9 cellular contexts compared by ENCODE assay signal in genomic region chr2:96509114-96509846, GRCh38.
DNase-seq lines count a peak whose midpoint lies in the region; ATAC-seq, FAIRE-seq and TF ChIP-seq lines count a peak whose summit lies in the region.
"Had no signal": no experiment of that assay in that cellular context is flagged by ENCODE, and none has a peak within 500 bp of the region (broad histone marks: within the 10 kb centered on the region; RNA-seq: fewer than 3 reads in every experiment).

No MANE protein-coding gene starts in this region.

- H3K4me3 ChIP-seq in SU-DHL-6 (ENCODE audit: insufficient read depth, low read length, poor library complexity, severe bottlenecking) = no peak overlapping the region

- FAIRE-seq in H54 (lab: Jason Lieb, UNC) = no peak
- FAIRE-seq: islet of Langerhans had no signal

- H3K9me3 ChIP-seq in SU-DHL-6 (ENCODE audit: insufficient read depth, low read length) = no peaks in the 10 kb centered on the region

- H3K9ac ChIP-seq in SU-DHL-6 (ENCODE audit: low read length) = no peak overlapping the region

- H3K27ac ChIP-seq in SU-DHL-6 (ENCODE audit: low read depth, low read length) = no peak overlapping the region

- H2AFZ ChIP-seq in SU-DHL-6 (ENCODE audit: low read depth, low read length, severe bottlenecking) = no peak overlapping the region

- no peaks in the 10 kb centered on the region for H3K79me2 ChIP-seq in SU-DHL-6 (ENCODE audit: insufficient read depth, low read length)

- no peaks in the 10 kb centered on the region for H3K36me3 ChIP-seq in SU-DHL-6 (ENCODE audit: low read length)

- no peaks in the 10 kb centered on the region for H3F3A ChIP-seq in SU-DHL-6 (ENCODE audit: insufficient read depth)

- ATAC-seq in GM19328 (IDR thresholded peaks at IDR 0.05; ENCODE audit: unreplicated experiment) = no peak

- no peak for TF ChIP-seq POLR2A in H54 (IDR thresholded peaks at IDR 0.05; ENCODE audit: low read depth, low read length)

- no peak overlapping the region for H3K4me2 ChIP-seq in SU-DHL-6 (ENCODE audit: low read depth, low read length, poor library complexity, severe bottlenecking)

- no peaks in the 10 kb centered on the region for H4K20me1 ChIP-seq in SU-DHL-6 (ENCODE audit: low read depth, low read length)

- peak; percentile 97 for DNase-seq in ELF-1 (ENCODE audit: low read depth, low spot score)
- peak; percentile 90 for DNase-seq in H54 (ENCODE audit: insufficient read length, low spot score)
- peak; percentile 50 for DNase-seq in NCI-H1048 (lab: John Stamatoyannopoulos, UW)
- peak in 56 of 58 donors; percentile 33 to 89 (median 72) for DNase-seq in anterior cingulate cortex (lab: John Stamatoyannopoulos, UW)
- DNase-seq in hepatic stellate cell (ENCODE audit: low spot score) = peak; percentile 93
- peak; percentile 70 for DNase-seq in putamen (ENCODE audit: low spot score)

- peak; percentile 61 for TF ChIP-seq CTCF in SU-DHL-6 (IDR thresholded peaks at IDR 0.05; ENCODE audit: insufficient read depth, low read length, poor library complexity, severe bottlenecking)

- no peaks in the 10 kb centered on the region; the same call in 1 of the 2 replicates for H3K27me3 ChIP-seq in SU-DHL-6 (ENCODE audit: low read length)

- H3K9me2 ChIP-seq in SU-DHL-6 (replicated peaks; ENCODE audit: insufficient read depth, low read length) = no peaks in the 10 kb centered on the region
